ENCODE assay signal across 3 cellular contexts in genomic region chr2:222435400-222436039, GRCh38. TPM values are rescaled to one million over a fixed set of nuclear protein-coding genes. Genes with fewer than 3 reads are reported as not detected.
"Had no signal": no experiment of that assay in that cellular context is flagged by ENCODE, and none has a peak within 500 bp of the region (broad histone marks: within the 10 kb centered on the region; RNA-seq: fewer than 3 reads in every experiment).

No MANE protein-coding gene starts in this region.

RNA-seq across cellular contexts. Expression of gene SGPP2, which starts 11.2 kb away (rescaled TPM):
- total RNA-seq: LHCN-M2, PC-3, SJSA1 had no signal
